9 cellular contexts compared by ENCODE assay signal in genomic region chr2:149310349-149310748, GRCh38.
"Had no signal": no experiment of that assay in that cellular context is flagged by ENCODE, and none has a peak within 500 bp of the region (broad histone marks: within the 10 kb centered on the region; RNA-seq: fewer than 3 reads in every experiment).

No MANE protein-coding gene starts in this region.

- H3K4me2 ChIP-seq: GM23338 had no signal

- H3K4me3 Mint-ChIP-seq: GM23338, H9, HFFc6 had no signal

- H3K27ac Mint-ChIP-seq: GM23338, H9, HFFc6 had no signal

- ATAC-seq: GM23338, HCT116 had no signal

- H3K9me3 Mint-ChIP-seq: GM23338, H9, HFFc6 had no signal

- H2AFZ ChIP-seq: GM23248, GM23338 had no signal

- H3K9me3 ChIP-seq: HAP-1 had no signal

- DNase-seq: GM23248, GOT3, H7, H9, HCEC 1CT, HFFc6 had no signal

- H3K4me3 ChIP-seq: GM23248, GM23338, HAP-1 had no signal

- H3K36me3 ChIP-seq: HAP-1 had no signal

- H3K9ac ChIP-seq: GM23248 had no signal

- H3K27ac ChIP-seq: GM23248 had no signal
